ENCODE assay signal across 1 cellular context in the genomic region with DNA sequence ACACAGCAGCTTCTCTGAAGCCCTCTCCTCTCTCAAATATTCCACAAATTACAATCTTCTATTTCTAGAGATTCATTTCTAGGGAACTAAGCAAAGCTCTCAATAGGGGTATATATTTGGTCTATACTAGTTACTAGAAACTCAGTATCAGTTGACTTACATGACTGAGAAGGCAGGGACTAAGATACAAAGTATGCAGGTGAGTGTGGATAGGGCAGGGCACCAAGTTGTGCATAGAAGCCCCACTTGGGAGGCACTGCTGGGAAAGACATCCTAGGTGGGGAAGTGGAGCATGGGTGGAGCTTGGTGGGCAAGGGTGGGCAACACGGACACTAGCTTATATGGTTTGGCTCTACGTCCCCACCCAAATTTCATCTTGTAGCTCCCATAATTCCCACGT.
TF ChIP-seq lines count a peak whose summit lies in the region.

No MANE protein-coding gene starts in this region.

TF ChIP-seq in endothelial cell of umbilical vein, 7 proteins besides CTCF, POLR2A, EP300 and RAD21:
- TF ChIP-seq POLR2AphosphoS5 (IDR thresholded peaks at IDR 0.05; ENCODE audit: insufficient read depth, low read depth, low read length) = no peak
- TF ChIP-seq JUN (IDR thresholded peaks at IDR 0.05; ENCODE audit: borderline replicate concordance, insufficient read depth, insufficient read length, low read depth) = no peak
- TF ChIP-seq EZH2 (IDR thresholded peaks at IDR 0.05; ENCODE audit: borderline replicate concordance, low read depth, low read length, severe bottlenecking) = no peak
- TF ChIP-seq MYC (IDR thresholded peaks at IDR 0.05; ENCODE audit: low read depth, low read length) = no peak
- TF ChIP-seq GATA2 (IDR thresholded peaks at IDR 0.05; ENCODE audit: insufficient read depth, insufficient read length, low read depth, low read length) = no peak
- no peak for TF ChIP-seq MAX (IDR thresholded peaks at IDR 0.05; ENCODE audit: insufficient read depth, insufficient read length)
- TF ChIP-seq FOS (IDR thresholded peaks at IDR 0.05; ENCODE audit: borderline replicate concordance, insufficient read depth, low read length) = no peak
